ENCODE assay signal across 1 cellular context in the genomic region with DNA sequence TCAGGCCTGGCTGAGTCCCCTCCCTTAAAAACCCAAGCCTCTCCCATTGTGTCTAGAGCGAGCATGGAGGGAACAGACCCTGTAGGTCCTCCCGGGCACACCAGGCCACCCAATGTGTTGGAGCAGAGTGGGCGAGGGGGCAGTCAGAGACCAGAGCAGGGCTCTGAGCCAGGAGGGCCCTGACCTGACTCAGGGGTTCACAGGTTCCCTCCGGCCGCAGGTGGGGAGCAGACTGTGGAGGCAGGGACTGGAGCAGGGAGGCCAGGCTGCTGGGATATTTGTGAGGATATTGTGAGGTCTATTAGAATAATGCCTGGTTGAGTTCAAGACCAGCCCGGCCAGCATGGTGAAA.
TF ChIP-seq lines count a peak whose summit lies in the region.

No MANE protein-coding gene starts in this region.

TF ChIP-seq in K562, 482 proteins besides CTCF, POLR2A, EP300 and RAD21:
- TF ChIP-seq KLF6 (CRISPR knock-in tag; IDR thresholded peaks at IDR 0.05; ENCODE audit: borderline replicate concordance): no peak
- TF ChIP-seq ZFX (CRISPR knock-in tag; IDR thresholded peaks at IDR 0.05): 0 out of 2 replicates have a peak, but pooled peaks have one; percentile 36
- no peak for TF ChIP-seq SMARCE1 (IDR thresholded peaks at IDR 0.05)
- TF ChIP-seq GABPB1 (CRISPR knock-in tag; IDR thresholded peaks at IDR 0.05): 0 out of 2 replicates have a peak, but pooled peaks have one; percentile 3
- TF ChIP-seq, protein P1, sequence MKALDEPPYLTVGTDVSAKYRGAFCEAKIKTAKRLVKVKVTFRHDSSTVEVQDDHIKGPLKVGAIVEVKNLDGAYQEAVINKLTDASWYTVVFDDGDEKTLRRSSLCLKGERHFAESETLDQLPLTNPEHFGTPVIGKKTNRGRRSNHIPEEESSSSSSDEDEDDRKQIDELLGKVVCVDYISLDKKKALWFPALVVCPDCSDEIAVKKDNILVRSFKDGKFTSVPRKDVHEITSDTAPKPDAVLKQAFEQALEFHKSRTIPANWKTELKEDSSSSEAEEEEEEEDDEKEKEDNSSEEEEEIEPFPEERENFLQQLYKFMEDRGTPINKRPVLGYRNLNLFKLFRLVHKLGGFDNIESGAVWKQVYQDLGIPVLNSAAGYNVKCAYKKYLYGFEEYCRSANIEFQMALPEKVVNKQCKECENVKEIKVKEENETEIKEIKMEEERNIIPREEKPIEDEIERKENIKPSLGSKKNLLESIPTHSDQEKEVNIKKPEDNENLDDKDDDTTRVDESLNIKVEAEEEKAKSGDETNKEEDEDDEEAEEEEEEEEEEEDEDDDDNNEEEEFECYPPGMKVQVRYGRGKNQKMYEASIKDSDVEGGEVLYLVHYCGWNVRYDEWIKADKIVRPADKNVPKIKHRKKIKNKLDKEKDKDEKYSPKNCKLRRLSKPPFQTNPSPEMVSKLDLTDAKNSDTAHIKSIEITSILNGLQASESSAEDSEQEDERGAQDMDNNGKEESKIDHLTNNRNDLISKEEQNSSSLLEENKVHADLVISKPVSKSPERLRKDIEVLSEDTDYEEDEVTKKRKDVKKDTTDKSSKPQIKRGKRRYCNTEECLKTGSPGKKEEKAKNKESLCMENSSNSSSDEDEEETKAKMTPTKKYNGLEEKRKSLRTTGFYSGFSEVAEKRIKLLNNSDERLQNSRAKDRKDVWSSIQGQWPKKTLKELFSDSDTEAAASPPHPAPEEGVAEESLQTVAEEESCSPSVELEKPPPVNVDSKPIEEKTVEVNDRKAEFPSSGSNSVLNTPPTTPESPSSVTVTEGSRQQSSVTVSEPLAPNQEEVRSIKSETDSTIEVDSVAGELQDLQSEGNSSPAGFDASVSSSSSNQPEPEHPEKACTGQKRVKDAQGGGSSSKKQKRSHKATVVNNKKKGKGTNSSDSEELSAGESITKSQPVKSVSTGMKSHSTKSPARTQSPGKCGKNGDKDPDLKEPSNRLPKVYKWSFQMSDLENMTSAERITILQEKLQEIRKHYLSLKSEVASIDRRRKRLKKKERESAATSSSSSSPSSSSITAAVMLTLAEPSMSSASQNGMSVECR (CRISPR knock-in tag; IDR thresholded peaks at IDR 0.05): no peak
- no peak for TF ChIP-seq BACH1 (tag; IDR thresholded peaks at IDR 0.05)
- TF ChIP-seq ZNF830 (CRISPR knock-in tag; IDR thresholded peaks at IDR 0.05): no peak
- TF ChIP-seq CBX2 (IDR thresholded peaks at IDR 0.05; ENCODE audit: insufficient read depth, low read length, poor library complexity, severe bottlenecking): no peak
- no peak for TF ChIP-seq FOXA1 (IDR thresholded peaks at IDR 0.05; ENCODE audit: borderline replicate concordance)
- TF ChIP-seq, protein P2, sequence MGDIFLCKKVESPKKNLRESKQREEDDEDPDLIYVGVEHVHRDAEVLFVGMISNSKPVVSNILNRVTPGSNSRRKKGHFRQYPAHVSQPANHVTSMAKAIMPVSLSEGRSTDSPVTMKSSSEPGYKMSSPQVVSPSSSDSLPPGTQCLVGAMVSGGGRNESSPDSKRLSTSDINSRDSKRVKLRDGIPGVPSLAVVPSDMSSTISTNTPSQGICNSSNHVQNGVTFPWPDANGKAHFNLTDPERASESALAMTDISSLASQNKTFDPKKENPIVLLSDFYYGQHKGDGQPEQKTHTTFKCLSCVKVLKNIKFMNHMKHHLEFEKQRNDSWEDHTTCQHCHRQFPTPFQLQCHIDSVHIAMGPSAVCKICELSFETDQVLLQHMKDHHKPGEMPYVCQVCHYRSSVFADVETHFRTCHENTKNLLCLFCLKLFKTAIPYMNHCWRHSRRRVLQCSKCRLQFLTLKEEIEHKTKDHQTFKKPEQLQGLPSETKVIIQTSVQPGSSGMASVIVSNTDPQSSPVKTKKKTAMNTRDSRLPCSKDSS (IDR thresholded peaks at IDR 0.05; ENCODE audit: low read depth, partially characterized antibody): no peak
